9 cellular contexts compared by ENCODE assay signal in the genomic region with DNA sequence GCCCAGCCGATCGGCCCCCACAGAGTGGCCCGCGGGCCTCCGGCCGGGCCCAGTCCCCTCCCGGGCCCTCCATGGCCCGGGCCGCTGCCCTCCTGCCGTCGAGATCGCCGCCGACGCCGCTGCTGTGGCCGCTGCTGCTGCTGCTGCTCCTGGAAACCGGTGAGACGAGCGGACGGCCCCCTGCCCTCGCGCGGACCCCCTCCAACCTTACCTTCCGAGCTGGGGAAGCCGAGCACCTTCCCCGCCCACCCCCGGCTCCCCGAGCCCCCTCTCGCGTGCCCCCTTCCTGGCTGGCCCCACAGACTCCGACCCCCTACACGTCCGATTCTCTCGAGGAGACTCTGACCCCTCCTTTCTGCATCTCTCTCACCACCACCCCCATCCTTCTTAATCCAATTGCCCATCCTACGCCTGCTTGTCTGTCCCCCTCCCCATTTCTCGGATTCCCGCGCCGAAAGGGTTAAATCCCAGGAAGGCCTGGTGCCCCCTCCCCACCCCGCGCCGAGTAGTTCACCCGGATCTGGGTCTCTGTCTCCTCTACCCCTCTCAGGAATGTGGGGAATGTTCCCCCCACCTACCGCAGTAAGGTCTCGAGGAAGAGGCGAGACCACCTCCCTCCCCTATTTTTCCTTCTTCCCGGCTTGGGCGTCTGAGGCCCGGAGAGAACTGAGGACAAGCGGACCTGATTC. TPM values are rescaled to one million over a fixed set of nuclear protein-coding genes. Genes with fewer than 3 reads are reported as not detected.
DNase-seq lines count a peak whose midpoint lies in the region; ATAC-seq and TF ChIP-seq lines count a peak whose summit lies in the region.
"Had no signal": no experiment of that assay in that cellular context is flagged by ENCODE, and none has a peak within 500 bp of the region (broad histone marks: within the 10 kb centered on the region; RNA-seq: fewer than 3 reads in every experiment).

No MANE protein-coding gene starts in this region.

- H3K79me2 ChIP-seq in DND-41 (ENCODE audit: insufficient read depth, low read length) (no peaks in the 10 kb centered on the region), OCI-LY1 (ENCODE audit: insufficient read depth, low read length) (no peaks in the 10 kb centered on the region), Karpas-422 (ENCODE audit: low read length) (no peaks in the 10 kb centered on the region)

- no peak for ATAC-seq in DND-41 (ENCODE audit: insufficient read depth, low read depth)
- ATAC-seq in effector memory CD8-positive, alpha-beta T cell (replicated peaks) = no peak
- no peak for ATAC-seq in naive thymus-derived CD8-positive, alpha-beta T cell
- ATAC-seq in HG03457 (IDR thresholded peaks at IDR 0.05; ENCODE audit: unreplicated experiment) = no peak

- H3K9ac ChIP-seq in DND-41 (ENCODE audit: low read depth, low read length) (peak overlapping the region; percentile 49; the same call in 1 of the 2 replicates), OCI-LY1 (ENCODE audit: low read length) (no peak overlapping the region), Karpas-422 (ENCODE audit: low read length) (no peak overlapping the region)

- H3K4me1 ChIP-seq in DND-41 (ENCODE audit: insufficient read depth, low read length) = peaks cover 26% of the 10 kb centered on the region
- H3K4me1 ChIP-seq in OCI-LY1 (ENCODE audit: insufficient read depth, low read length, severe bottlenecking) = peaks cover 12% of the 10 kb centered on the region
- H3K4me1 ChIP-seq in Karpas-422 (ENCODE audit: low read length) = peaks cover 8% of the 10 kb centered on the region

- peaks cover 17 to 20% of the 10 kb centered on the region in 2 donors for H3K4me1 Mint-ChIP-seq in effector memory CD8-positive, alpha-beta T cell (ENCODE audit: low read depth in 2 of 2)
- H3K4me1 Mint-ChIP-seq in naive thymus-derived CD8-positive, alpha-beta T cell = peaks cover 20 to 42% (median 28%) of the 10 kb centered on the region in 4 donors

- H4K20me1 ChIP-seq in DND-41 (ENCODE audit: insufficient read depth, low read length) (no peaks in the 10 kb centered on the region; the same call in 1 of the 2 replicates), OCI-LY1 (ENCODE audit: insufficient read depth, low read length) (no peaks in the 10 kb centered on the region), Karpas-422 (ENCODE audit: insufficient read depth, low read depth, low read length) (no peaks in the 10 kb centered on the region)

- H3K4me3 ChIP-seq in DND-41 (ENCODE audit: low read depth in 1 of 2, low read length in 2 of 2) = peak overlapping the region; percentile 10 to 57; a peak in 3 of 4 replicates
- H3K4me3 ChIP-seq in OCI-LY1 (ENCODE audit: low read depth, low read length, poor library complexity, severe bottlenecking) = peak overlapping the region; percentile 55
- no peak overlapping the region for H3K4me3 ChIP-seq in Karpas-422 (ENCODE audit: low read length)

- H3K27ac Mint-ChIP-seq in effector memory CD8-positive, alpha-beta T cell = peak overlapping the region; percentile 74 to 82
- peak overlapping the region in 4 of 10 donors; percentile 63 to 83 (median 78) for H3K27ac Mint-ChIP-seq in naive thymus-derived CD8-positive, alpha-beta T cell

- H2AFZ ChIP-seq in DND-41 (ENCODE audit: low read depth, low read length) (peak overlapping the region; percentile 58; the same call in 1 of the 2 replicates), OCI-LY1 (ENCODE audit: low read length) (no peak overlapping the region), Karpas-422 (ENCODE audit: low read length) (no peak overlapping the region)

- H3K9me2 ChIP-seq in OCI-LY1 (ENCODE audit: low read depth, low read length) = no peaks in the 10 kb centered on the region
- no peaks in the 10 kb centered on the region for H3K9me2 ChIP-seq in Karpas-422 (replicated peaks; ENCODE audit: insufficient read depth, low read length)

- POLR2A ChIA-PET in naive thymus-derived CD8-positive, alpha-beta T cell (lab: Charles Lee) = no interaction called here

- H3K27me3 ChIP-seq in DND-41 (ENCODE audit: insufficient read depth, low read length, poor library complexity) (no peaks in the 10 kb centered on the region), OCI-LY1 (ENCODE audit: insufficient read depth, low read length) (no peaks in the 10 kb centered on the region), Karpas-422 (ENCODE audit: low read length) (no peaks in the 10 kb centered on the region)

- H3K4me2 ChIP-seq in DND-41 (ENCODE audit: insufficient read depth, low read length) (peak overlapping the region; percentile 75), OCI-LY1 (ENCODE audit: low read length) (peak overlapping the region; percentile 31), Karpas-422 (ENCODE audit: low read depth, low read length, poor library complexity, severe bottlenecking) (no peak overlapping the region)

- H3K27ac ChIP-seq in DND-41 (ENCODE audit: low read length) (no peak overlapping the region), OCI-LY1 (ENCODE audit: low read depth, low read length, poor library complexity, severe bottlenecking) (no peak overlapping the region), Karpas-422 (ENCODE audit: low read length) (no peak overlapping the region)

- H3K36me3 Mint-ChIP-seq in effector memory CD8-positive, alpha-beta T cell (ENCODE audit: insufficient read depth) = peaks cover 15% of the 10 kb centered on the region
- H3K36me3 Mint-ChIP-seq in naive thymus-derived CD8-positive, alpha-beta T cell = no peaks in the 10 kb centered on the region

- TF ChIP-seq CTCF in DND-41 (IDR thresholded peaks at IDR 0.05; ENCODE audit: borderline replicate concordance, extremely low read depth, low read length, poor library complexity, severe bottlenecking) (no peak), OCI-LY1 (IDR thresholded peaks at IDR 0.05; ENCODE audit: low read length) (no peak)

- H3F3A ChIP-seq in OCI-LY1 (ENCODE audit: insufficient read depth, low read length) = no peaks in the 10 kb centered on the region

- H3K36me3 ChIP-seq in DND-41 (ENCODE audit: insufficient read depth, low read length) (no peaks in the 10 kb centered on the region), OCI-LY1 (ENCODE audit: insufficient read depth, low read length) (no peaks in the 10 kb centered on the region), Karpas-422 (ENCODE audit: insufficient read depth, low read length) (no peaks in the 10 kb centered on the region)

- H3K4me3 Mint-ChIP-seq in effector memory CD8-positive, alpha-beta T cell = peak overlapping the region; percentile 85 to 90
- H3K4me3 Mint-ChIP-seq in naive thymus-derived CD8-positive, alpha-beta T cell = peak overlapping the region; percentile 82 to 91 (median 86)

- DNase-seq in DND-41 = no peak
- DNase-seq in effector memory CD8-positive, alpha-beta T cell = no peak
- peak in 1 of 10 donors; percentile 9 for DNase-seq in naive thymus-derived CD8-positive, alpha-beta T cell
- DNase-seq in SIG-M5 (lab: John Stamatoyannopoulos, UW) = no peak
- no peak for DNase-seq in Karpas-422
- no peak for DNase-seq in NCI-H2171 (lab: John Stamatoyannopoulos, UW)

- no peaks in the 10 kb centered on the region for H3K9me3 ChIP-seq in DND-41 (ENCODE audit: insufficient read depth, low read length, severe bottlenecking)
- no peaks in the 10 kb centered on the region for H3K9me3 ChIP-seq in OCI-LY1 (ENCODE audit: low read length)
- H3K9me3 ChIP-seq in Karpas-422 (ENCODE audit: low read length) = no peaks in the 10 kb centered on the region

- H3K9me3 Mint-ChIP-seq in effector memory CD8-positive, alpha-beta T cell = no peaks in the 10 kb centered on the region
- H3K9me3 Mint-ChIP-seq in naive thymus-derived CD8-positive, alpha-beta T cell = peaks cover 0 to 2% (median 0%) of the 10 kb centered on the region in 9 donors

- peaks cover 14 to 38% of the 10 kb centered on the region in 2 donors for H3K27me3 Mint-ChIP-seq in effector memory CD8-positive, alpha-beta T cell
- H3K27me3 Mint-ChIP-seq in naive thymus-derived CD8-positive, alpha-beta T cell = peaks cover 8 to 15% (median 12%) of the 10 kb centered on the region in 5 donors

RNA-seq across cellular contexts. Expression of a gene that starts 0.5 kb away (rescaled TPM):
- under 1 TPM; 0.42 to 0.93 TPM for total RNA-seq in naive thymus-derived CD8-positive, alpha-beta T cell
- polyA plus RNA-seq in naive thymus-derived CD8-positive, alpha-beta T cell = under 1 TPM in 1 of 3 donors, not detected in 2; 0.47 TPM
- 2.0 TPM in 1 of 2 replicates, not detected in the other for total RNA-seq in Karpas-422 (2014; rRNA removed; shearing (Covaris generic); ENCODE audit: low replicate concordance)

RNA-seq across cellular contexts. Expression of a gene that starts 37.7 kb away (rescaled TPM):
- not detected for total RNA-seq in naive thymus-derived CD8-positive, alpha-beta T cell
- not detected for polyA plus RNA-seq in naive thymus-derived CD8-positive, alpha-beta T cell
- not detected in 2 replicates for total RNA-seq in Karpas-422 (2014; rRNA removed; shearing (Covaris generic); ENCODE audit: low replicate concordance)
- total RNA-seq: T-helper 1 cell treated with Interleukin-12 subunit alpha and Interleukin-12 subunit beta and Interleukin-4 antibody, amounts not matched to agents 30 ng/mL and 1 ng/mL, for 36 hours had no signal

RNA-seq across cellular contexts. Expression of a gene that starts 44.5 kb away (rescaled TPM):
- 10 to 100 TPM; 39.3 to 41.4 TPM for total RNA-seq in naive thymus-derived CD8-positive, alpha-beta T cell
- 10 to 100 TPM; 32.0 to 42.3 (median 33.7) TPM for polyA plus RNA-seq in naive thymus-derived CD8-positive, alpha-beta T cell
- 25.6 and 64.7 TPM in 2 replicates for total RNA-seq in Karpas-422 (2014; rRNA removed; shearing (Covaris generic); ENCODE audit: low replicate concordance)

RNA-seq across cellular contexts. Expression of a gene that starts 59.0 kb away (rescaled TPM):
- total RNA-seq in naive thymus-derived CD8-positive, alpha-beta T cell = 1 to 10 TPM; 2.9 to 3.6 TPM
- polyA plus RNA-seq in naive thymus-derived CD8-positive, alpha-beta T cell = not detected
- total RNA-seq in Karpas-422 (2014; rRNA removed; shearing (Covaris generic); ENCODE audit: low replicate concordance) = 1.3 and 1.9 TPM in 2 replicates
